17 cellular contexts compared by ENCODE assay signal in genomic region chr7:4000934-4001333, GRCh38.
DNase-seq lines count a peak whose midpoint lies in the region; ATAC-seq and TF ChIP-seq lines count a peak whose summit lies in the region.
"Had no signal": no experiment of that assay in that cellular context is flagged by ENCODE, and none has a peak within 500 bp of the region (broad histone marks: within the 10 kb centered on the region; RNA-seq: fewer than 3 reads in every experiment).

No MANE protein-coding gene starts in this region.

- H3K9me3 ChIP-seq in endodermal cell (ENCODE audit: control insufficient read depth, low read length): no peaks in the 10 kb centered on the region
- H3K9me3 ChIP-seq: BE2C had no signal

- no peak for TF ChIP-seq POLR2A in NB4 (IDR thresholded peaks at IDR 0.05; ENCODE audit: extremely low read depth, insufficient read length)

- peak overlapping the region; percentile 61 for H3K27ac Mint-ChIP-seq in endodermal cell
- H3K27ac Mint-ChIP-seq: CD4-positive, CD25-positive, alpha-beta regulatory T cell; CD8-positive, alpha-beta memory T cell; H9; IgD-negative memory B cell had no signal

- H3K27me3 ChIP-seq in endodermal cell (ENCODE audit: control insufficient read depth, insufficient read depth, low read length, poor library complexity, severe bottlenecking): no peaks in the 10 kb centered on the region
- H3K27me3 ChIP-seq: BE2C had no signal

- H3K27me3 Mint-ChIP-seq in endodermal cell (ENCODE audit: insufficient read depth): no peaks in the 10 kb centered on the region
- H3K27me3 Mint-ChIP-seq: IgD-negative memory B cell had no signal

- no peaks in the 10 kb centered on the region for H3K9me3 Mint-ChIP-seq in endodermal cell
- H3K9me3 Mint-ChIP-seq: CD4-positive, CD25-positive, alpha-beta regulatory T cell; CD8-positive, alpha-beta memory T cell; H9; IgD-negative memory B cell had no signal

- no peaks in the 10 kb centered on the region for H3K4me1 Mint-ChIP-seq in endodermal cell
- H3K4me1 Mint-ChIP-seq: CD4-positive, CD25-positive, alpha-beta regulatory T cell; CD8-positive, alpha-beta memory T cell; IgD-negative memory B cell had no signal

- no peak for TF ChIP-seq CTCF in NB4 (IDR thresholded peaks at IDR 0.05; ENCODE audit: low read depth, low read length)
- TF ChIP-seq CTCF in endodermal cell (conservative IDR thresholded peaks at IDR 0.05): no peak
- no peak for TF ChIP-seq CTCF in omental fat pad (IDR thresholded peaks at IDR 0.05)

- H3K4me3 ChIP-seq in NB4 (ENCODE audit: low read depth, low read length) (no peak overlapping the region), endodermal cell (ENCODE audit: low read length) (no peak overlapping the region)

- peak; percentile 24 for DNase-seq in NB4 (ENCODE audit: low read depth)
- no peak for DNase-seq in endodermal cell
- no peak for DNase-seq in omental fat pad (ENCODE audit: low spot score)
- no peak for DNase-seq in NOMO-1 (lab: John Stamatoyannopoulos, UW; ENCODE audit: unreplicated experiment in 2 of 2)
- no peak for DNase-seq in effector CD8-positive, alpha-beta T cell (lab: John Stamatoyannopoulos, UW)
- DNase-seq: BE2C; C1 segment of cervical spinal cord; CD4-positive, CD25-positive, alpha-beta regulatory T cell; CD8-positive, alpha-beta memory T cell; COR-L47; DMS 273 treated with DMSO at 0.1 percent for 48 hours; DMS53; DND-41; H9 had no signal

- no peak overlapping the region for H3K9ac ChIP-seq in endodermal cell (ENCODE audit: extremely low read depth, low read length, poor library complexity, severe bottlenecking)

- ATAC-seq in omental fat pad (ENCODE audit: low FRiP score) (peak; percentile 27), HG02981 (IDR thresholded peaks at IDR 0.05; ENCODE audit: unreplicated experiment) (no peak)
- ATAC-seq: HepG2 had no signal

- no peaks in the 10 kb centered on the region for H3K36me3 ChIP-seq in endodermal cell (ENCODE audit: control insufficient read depth, insufficient read depth, low read length)
- H3K36me3 ChIP-seq: BE2C had no signal

- no peaks in the 10 kb centered on the region for H3K4me1 ChIP-seq in endodermal cell (ENCODE audit: control insufficient read depth, insufficient read depth, low read length)
- H3K4me1 ChIP-seq: BE2C had no signal

- 85 to 94% methylated on average over 3 to 8 of the region's 8 CpGs for WGBS in endodermal cell (ENCODE audit: insufficient coverage in 1 of 2, insufficient read length in 1 of 2), 2 experiments

- H3K36me3 Mint-ChIP-seq in endodermal cell (ENCODE audit: low read depth): no peaks in the 10 kb centered on the region
- H3K36me3 Mint-ChIP-seq: CD4-positive, CD25-positive, alpha-beta regulatory T cell; CD8-positive, alpha-beta memory T cell; IgD-negative memory B cell had no signal

- no peak overlapping the region for H3K4me3 Mint-ChIP-seq in endodermal cell
- H3K4me3 Mint-ChIP-seq: CD4-positive, CD25-positive, alpha-beta regulatory T cell; CD8-positive, alpha-beta memory T cell; H9; IgD-negative memory B cell had no signal

- no peak overlapping the region for H3K27ac ChIP-seq in endodermal cell (ENCODE audit: low read depth, low read length)
